ENCODE assay signal across 8 cellular contexts in the genomic region with DNA sequence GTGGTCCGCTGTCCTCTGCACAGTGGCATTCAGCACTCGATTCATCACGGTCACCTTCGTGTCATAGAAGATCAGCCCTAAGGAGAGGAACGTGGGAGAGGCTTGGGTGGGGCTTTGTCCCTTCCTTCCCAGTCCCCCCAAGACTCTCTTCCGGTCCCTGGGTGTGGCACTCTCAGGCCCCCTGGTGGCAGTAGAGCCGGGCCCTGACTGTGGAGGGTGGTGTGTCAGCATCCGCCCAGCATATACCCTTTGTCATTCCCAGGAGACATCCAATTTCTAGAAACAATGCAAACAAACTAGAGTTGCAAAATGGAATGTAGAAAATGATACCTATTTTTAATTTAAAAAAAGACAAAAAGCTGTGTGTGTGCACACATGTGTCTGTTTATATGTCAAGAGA. TPM values are rescaled to one million over a fixed set of nuclear protein-coding genes. Genes with fewer than 3 reads are reported as not detected.
DNase-seq lines count a peak whose midpoint lies in the region; ATAC-seq and TF ChIP-seq lines count a peak whose summit lies in the region.

No MANE protein-coding gene starts in this region.

- H3K4me1 Mint-ChIP-seq in HFFc6 (ENCODE audit: low read depth), result peaks cover 7% of the 10 kb centered on the region

- H3K4me1 ChIP-seq in heart left ventricle (no peaks in the 10 kb centered on the region), upper lobe of right lung (no peaks in the 10 kb centered on the region)

- TF ChIP-seq POLR2A in heart left ventricle (IDR thresholded peaks at IDR 0.05), result no peak

- H3K36me3 ChIP-seq in heart left ventricle (peaks cover 0 to 82% (median 59%) of the 10 kb centered on the region in 9 donors), upper lobe of right lung (peaks cover 40% of the 10 kb centered on the region)

- no peaks in the 10 kb centered on the region; the same call in none of the 2 replicates for H3K27me3 Mint-ChIP-seq in HFFc6 (ENCODE audit: insufficient read depth)

- ATAC-seq in heart left ventricle (peak in 2 of 4 donors; percentile 51 to 66), upper lobe of right lung (peak; percentile 36), HG02840 (IDR thresholded peaks at IDR 0.05; ENCODE audit: low FRiP score, unreplicated experiment) (no peak), HG02642 (IDR thresholded peaks at IDR 0.05; ENCODE audit: poor library complexity, unreplicated experiment) (no peak), HG03039 (IDR thresholded peaks at IDR 0.05; ENCODE audit: unreplicated experiment) (no peak)

- no peaks in the 10 kb centered on the region for H3K9me3 Mint-ChIP-seq in HFFc6

- TF ChIP-seq CTCF in HFFc6 (IDR thresholded peaks at IDR 0.05) (peak; percentile 79), heart left ventricle (IDR thresholded peaks at IDR 0.05) (peak in 11 of 12 donors; percentile 14 to 53 (median 37)), upper lobe of right lung (IDR thresholded peaks at IDR 0.05) (peak; percentile 42)

- no peak overlapping the region for H3K4me3 Mint-ChIP-seq in HFFc6

- H3K27me3 ChIP-seq in heart left ventricle (no peaks in the 10 kb centered on the region), upper lobe of right lung (no peaks in the 10 kb centered on the region)

- H3K27ac ChIP-seq in heart left ventricle (no peak overlapping the region), upper lobe of right lung (no peak overlapping the region)

- peak; percentile 58 for DNase-seq in AG20443 (ENCODE audit: low spot score)
- peak; percentile 11 for DNase-seq in HFFc6
- peak; percentile 33 to 47 for DNase-seq in activated CD4-positive, alpha-beta T cell treated with anti-CD3 and anti-CD28 coated beads, Interleukin-2, amount 50 U/mL, for 48 hours
- DNase-seq in heart left ventricle, result peak in 1 of 5 donors; percentile 49
- DNase-seq in upper lobe of right lung, result no peak

- H3K27ac Mint-ChIP-seq in HFFc6, result peak overlapping the region; percentile 4; the same call in 1 of the 2 replicates

- H3K4me3 ChIP-seq in heart left ventricle (no peak overlapping the region), upper lobe of right lung (no peak overlapping the region)

- 51 to 63% (median 57%) methylated on average over 8 of the region's 8 CpGs for WGBS in heart left ventricle, 4 donors

- intact Hi-C loops in heart left ventricle (cut with DNase I), result no loop called here
- intact Hi-C loops in upper lobe of right lung (cut with DNase I), result no loop called here

- peaks cover 14% of the 10 kb centered on the region for H3K36me3 Mint-ChIP-seq in HFFc6 (ENCODE audit: low read depth)

- H3K9me3 ChIP-seq in heart left ventricle (no peaks in the 10 kb centered on the region), upper lobe of right lung (no peaks in the 10 kb centered on the region)

RNA-seq across cellular contexts. Expression of gene TRAFD1, which starts 45.0 kb away (rescaled TPM):
- 10 to 100 TPM; 22.8 to 25.1 (median 24.0) TPM for total RNA-seq in HFFc6 (2021; fragmentation: NEBNext Ultra II Directional; extraction: Animal tissue kit (Norgen Biotek cat#: 25700))
- total RNA-seq in heart left ventricle, result 10 to 100 TPM; 17.0 to 84.7 (median 26.4) TPM
- 10 to 100 TPM in 1 of 2 donors, 1 to 10 TPM in 1; 6.7 to 22.3 TPM for polyA plus RNA-seq in heart left ventricle
- 35.3 TPM for total RNA-seq in upper lobe of right lung
